14 cellular contexts compared by ENCODE assay signal in the genomic region with DNA sequence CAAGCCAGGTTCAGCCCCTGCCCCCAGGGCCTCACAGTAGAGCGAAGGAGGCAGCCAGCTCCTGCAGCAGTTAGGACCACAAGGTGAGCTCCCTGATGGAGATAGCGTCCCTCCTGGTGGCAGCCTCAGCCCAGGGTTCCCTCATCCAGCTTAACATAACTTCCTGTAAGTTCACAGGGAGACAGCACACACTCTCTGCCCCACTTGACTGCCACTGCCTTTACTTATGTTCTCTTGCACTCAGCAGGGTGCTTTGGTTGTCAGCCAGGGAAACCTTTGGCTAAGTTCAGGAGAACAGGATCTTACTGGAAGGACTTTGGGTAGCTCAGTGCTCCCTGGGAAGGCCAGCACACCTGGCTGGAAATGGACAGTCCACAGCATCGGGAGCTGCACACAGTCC. TPM values are rescaled to one million over a fixed set of nuclear protein-coding genes. Genes with fewer than 3 reads are reported as not detected.
DNase-seq lines count a peak whose midpoint lies in the region; ATAC-seq and TF ChIP-seq lines count a peak whose summit lies in the region.
"Had no signal": no experiment of that assay in that cellular context is flagged by ENCODE, and none has a peak within 500 bp of the region (broad histone marks: within the 10 kb centered on the region; RNA-seq: fewer than 3 reads in every experiment).

No MANE protein-coding gene starts in this region.

- H3K9me3 ChIP-seq in esophagus muscularis mucosa (no peaks in the 10 kb centered on the region), upper lobe of right lung (no peaks in the 10 kb centered on the region)
- H3K9me3 ChIP-seq: HAP-1 had no signal

- H3K4me3 ChIP-seq in esophagus muscularis mucosa (no peak overlapping the region), upper lobe of right lung (no peak overlapping the region)
- H3K4me3 ChIP-seq: HAP-1 had no signal

- H3K27me3 Mint-ChIP-seq in nephron (ENCODE audit: low read depth) (peaks cover 5% of the 10 kb centered on the region), natural killer cell (ENCODE audit: low read depth in 2 of 2) (peaks cover 18 to 22% of the 10 kb centered on the region in 2 donors)

- H3K4me1 Mint-ChIP-seq in nephron (peaks cover 72% of the 10 kb centered on the region), natural killer cell (peaks cover 7 to 16% of the 10 kb centered on the region in 2 donors)

- no peaks in the 10 kb centered on the region for H3K36me3 Mint-ChIP-seq in nephron (ENCODE audit: low read depth)
- no peaks in the 10 kb centered on the region for H3K36me3 Mint-ChIP-seq in natural killer cell

- H3K9me3 Mint-ChIP-seq in nephron (no peaks in the 10 kb centered on the region), natural killer cell (no peaks in the 10 kb centered on the region)

- TF ChIP-seq EP300 in esophagus muscularis mucosa (IDR thresholded peaks at IDR 0.05), result no peak

- no peak for TF ChIP-seq CTCF in esophagus muscularis mucosa (IDR thresholded peaks at IDR 0.05)
- TF ChIP-seq CTCF in nephron (IDR thresholded peaks at IDR 0.05; ENCODE audit: unreplicated experiment in 3 of 3), result no peak
- TF ChIP-seq CTCF in upper lobe of right lung (IDR thresholded peaks at IDR 0.05), result no peak
- TF ChIP-seq CTCF in natural killer cell (IDR thresholded peaks at IDR 0.05), result no peak

- DNase-seq in NCI-H510A treated with DMSO at 0.1 percent for 48 hours (lab: John Stamatoyannopoulos, UW) (peak; percentile 42), NCI-H510A (lab: John Stamatoyannopoulos, UW) (no peak), esophagus muscularis mucosa (ENCODE audit: extremely low spot score) (no peak), upper lobe of right lung (no peak), Ammon's horn (ENCODE audit: low spot score) (no peak), natural killer cell (no peak)
- no peak for DNase-seq in stimulated activated CD4-positive, alpha-beta T cell treated with anti-CD3 and anti-CD28 coated beads, Interleukin-2, amount 100 ng/mL, for 48 hours
- DNase-seq: activated naive CD4-positive, alpha-beta T cell; central memory CD4-positive, alpha-beta T cell; NCI-H2081 treated with DMSO at 0.1 percent for 48 hours had no signal

- no peaks in the 10 kb centered on the region for H3K36me3 ChIP-seq in esophagus muscularis mucosa
- H3K36me3 ChIP-seq in upper lobe of right lung, result no peaks in the 10 kb centered on the region
- H3K36me3 ChIP-seq: HAP-1 had no signal

- ATAC-seq in upper lobe of right lung (peak; percentile 42), natural killer cell (no peak)

- H3K27ac ChIP-seq in esophagus muscularis mucosa (replicated peaks in 1 of 4), result peak overlapping the region; percentile 91 to 96 (median 95)
- peak overlapping the region; percentile 86 for H3K27ac ChIP-seq in upper lobe of right lung

- 76% methylated on average over 2 of the region's 3 CpGs for WGBS in esophagus muscularis mucosa

- no peak for TF ChIP-seq POLR2A in esophagus muscularis mucosa (IDR thresholded peaks at IDR 0.05; ENCODE audit: low read depth)

- H3K27ac Mint-ChIP-seq in nephron (peak overlapping the region; percentile 3 to 59 (median 32)), natural killer cell (no peak overlapping the region)

- H3K4me1 ChIP-seq in esophagus muscularis mucosa (peaks cover 87 to 100% (median 99%) of the 10 kb centered on the region in 4 donors), upper lobe of right lung (peaks cover 58% of the 10 kb centered on the region)

- no peak overlapping the region for H3K4me3 Mint-ChIP-seq in nephron
- H3K4me3 Mint-ChIP-seq in natural killer cell, result no peak overlapping the region

- intact Hi-C loops in esophagus muscularis mucosa (cut with DNase I), result loop anchor here (10.0 kb wide), 1 partner anchor 243 kb away; the partner anchor contains the start of gene PLEKHO2
- intact Hi-C loops in upper lobe of right lung (cut with DNase I), result no loop called here
- intact Hi-C loops in natural killer cell (cut with micrococcal nuclease), result no loop called here

- H3K27me3 ChIP-seq in esophagus muscularis mucosa (no peaks in the 10 kb centered on the region), upper lobe of right lung (no peaks in the 10 kb centered on the region)

RNA-seq across cellular contexts. Expression of gene KBTBD13, which starts 10.9 kb away (rescaled TPM):
- total RNA-seq in esophagus muscularis mucosa (under 1 TPM in 1 of 4 donors, not detected in 3; 0.17 TPM), upper lobe of right lung (not detected), natural killer cell (not detected)
- total RNA-seq: esophagus mucosa, mucosa of gallbladder had no signal

RNA-seq across cellular contexts. Expression of gene RASL12, which starts 19.6 kb away (rescaled TPM):
- total RNA-seq in esophagus muscularis mucosa (100 to 1,000 TPM; 123 to 216 (median 198) TPM), upper lobe of right lung (20.2 TPM), natural killer cell (not detected)

RNA-seq across cellular contexts. Expression of gene UBAP1L, which starts 27.6 kb away (rescaled TPM):
- total RNA-seq in esophagus muscularis mucosa (1 to 10 TPM; 1.2 to 7.5 (median 2.2) TPM), upper lobe of right lung (4.9 TPM), natural killer cell (1 to 10 TPM; 4.3 to 8.0 (median 7.5) TPM)

RNA-seq across cellular contexts. Expression of gene SLC51B, which starts 42.2 kb away (rescaled TPM):
- total RNA-seq in esophagus muscularis mucosa (not detected), upper lobe of right lung (3.8 TPM), natural killer cell (not detected)
- total RNA-seq: esophagus mucosa had no signal

RNA-seq across cellular contexts. Expression of gene PDCD7, which starts 46.2 kb away (rescaled TPM):
- 10 to 100 TPM; 24.2 to 33.4 (median 25.5) TPM for total RNA-seq in esophagus muscularis mucosa
- total RNA-seq in upper lobe of right lung, result 29.4 TPM
- 10 to 100 TPM; 19.1 to 33.9 (median 26.7) TPM for total RNA-seq in natural killer cell

Comparison
In these comparisons a context has a peak if more than half of its experiments do, and no peak if none do; other contexts are left out.
1. H3K27ac Mint-ChIP-seq: peak in nephron (3 of 3); none in natural killer cell (0 of 2).
2. RNA of gene RASL12, which starts 19.6 kb away (total RNA-seq): 123 to 216 TPM in esophagus muscularis mucosa and 20.2 TPM in upper lobe of right lung (single experiment); not detected in natural killer cell; every median in the first group is over 10 times any median in the second.